Comparison of ENCODE assay signal across 9 cellular contexts in the genomic region with DNA sequence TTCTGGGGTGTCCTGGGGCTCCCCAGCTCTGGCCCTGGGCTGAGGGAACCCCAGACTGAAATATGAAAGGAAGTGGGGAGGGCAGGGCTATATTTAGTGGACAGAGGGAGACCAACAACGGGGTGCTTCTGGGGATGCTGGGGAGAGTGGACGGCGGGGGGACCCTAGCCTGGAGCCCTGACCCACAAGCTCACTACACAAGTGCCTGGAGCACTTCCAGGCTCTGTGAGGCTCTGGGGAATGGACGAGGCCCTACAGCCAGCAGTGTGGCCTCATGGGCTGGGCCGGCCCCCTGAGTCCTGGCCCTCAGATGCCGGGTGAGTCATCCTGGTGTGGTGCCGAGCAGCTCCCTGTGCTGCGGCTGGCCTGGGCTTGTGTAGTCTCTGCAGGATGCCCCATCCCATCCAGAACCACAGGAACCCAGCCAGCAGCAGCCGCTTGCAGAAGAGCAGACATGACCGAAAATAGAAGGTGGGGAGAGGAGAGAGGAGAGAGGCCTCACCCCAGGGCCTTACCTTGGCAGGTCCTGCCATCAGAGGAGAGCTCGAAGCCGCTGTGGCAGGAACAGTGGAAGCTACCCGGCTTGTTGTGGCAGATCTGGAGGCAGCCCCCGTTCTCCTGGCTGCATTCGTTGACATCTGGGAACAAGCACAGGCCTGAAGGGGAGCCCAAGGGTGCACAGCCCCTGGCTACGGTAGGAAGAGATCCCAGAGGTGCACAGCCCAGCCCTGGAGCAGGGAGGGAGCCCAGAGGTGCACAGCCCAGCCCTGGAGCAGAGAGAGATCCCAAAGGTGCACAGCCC. TPM values are rescaled to one million over a fixed set of nuclear protein-coding genes. Genes with fewer than 3 reads are reported as not detected.
DNase-seq lines count a peak whose midpoint lies in the region; ATAC-seq and FAIRE-seq lines count a peak whose summit lies in the region.
"Had no signal": no experiment of that assay in that cellular context is flagged by ENCODE, and none has a peak within 500 bp of the region (broad histone marks: within the 10 kb centered on the region; RNA-seq: fewer than 3 reads in every experiment).

No MANE protein-coding gene starts in this region.

- no peak overlapping the region for H3K4me3 Mint-ChIP-seq in activated CD4-positive, alpha-beta T cell treated with anti-CD3 and anti-CD28 coated beads for 36 hours
- H3K4me3 Mint-ChIP-seq: activated naive CD8-positive, alpha-beta T cell had no signal

- no peak for DNase-seq in activated CD4-positive, alpha-beta T cell treated with anti-CD3 and anti-CD28 coated beads for 36 hours
- no peak for DNase-seq in activated CD4-positive, alpha-beta T cell treated with anti-CD3 and anti-CD28 coated beads for 48 hours
- peak; percentile 91 for DNase-seq in RCC 7860 (ENCODE audit: low spot score)
- DNase-seq in epithelial cell of prostate (ENCODE audit: low read depth, low spot score), result peak; percentile 87
- DNase-seq in midbrain (lab: John Stamatoyannopoulos, UW), result peak; percentile 77
- peak; percentile 95 for DNase-seq in ureter (ENCODE audit: low spot score)
- DNase-seq in activated CD4-positive, CD25-positive, alpha-beta regulatory T cell treated with anti-CD3 and anti-CD28 coated beads, Interleukin-2, amount 50 U/mL, for 72 hours, result no peak

- peak overlapping the region; percentile 99 for H3K27ac ChIP-seq in epithelial cell of prostate

- FAIRE-seq in RCC 7860 (lab: Jason Lieb, UNC), result peak; percentile 83

- intact Hi-C loops in activated CD4-positive, alpha-beta T cell treated with anti-CD3 and anti-CD28 coated beads for 36 hours (cut with DNase I, micrococcal nuclease), result no loop called here

- H3K4me1 Mint-ChIP-seq in activated CD4-positive, alpha-beta T cell treated with anti-CD3 and anti-CD28 coated beads for 36 hours, result peaks cover 8% of the 10 kb centered on the region

- H3K36me3 Mint-ChIP-seq in activated CD4-positive, alpha-beta T cell treated with anti-CD3 and anti-CD28 coated beads for 36 hours (ENCODE audit: low read depth), result peaks cover 2% of the 10 kb centered on the region
- H3K36me3 Mint-ChIP-seq: activated naive CD8-positive, alpha-beta T cell had no signal

- H3K27me3 Mint-ChIP-seq in activated CD4-positive, alpha-beta T cell treated with anti-CD3 and anti-CD28 coated beads for 36 hours, result no peaks in the 10 kb centered on the region
- H3K27me3 Mint-ChIP-seq: activated naive CD8-positive, alpha-beta T cell had no signal

- no peaks in the 10 kb centered on the region for H3K9me3 Mint-ChIP-seq in activated CD4-positive, alpha-beta T cell treated with anti-CD3 and anti-CD28 coated beads for 36 hours (ENCODE audit: low read depth)

- ATAC-seq in activated CD4-positive, alpha-beta T cell treated with anti-CD3 and anti-CD28 coated beads for 36 hours, result peak; percentile 13
- ATAC-seq in HG03097 (IDR thresholded peaks at IDR 0.05; ENCODE audit: low FRiP score, unreplicated experiment), result no peak

- POLR2A ChIA-PET in activated CD4-positive, alpha-beta T cell treated with anti-CD3 and anti-CD28 coated beads for 36 hours (lab: Charles Lee), result no interaction called here

- peak overlapping the region; percentile 22 for H3K27ac Mint-ChIP-seq in activated CD4-positive, alpha-beta T cell treated with anti-CD3 and anti-CD28 coated beads for 36 hours
- H3K27ac Mint-ChIP-seq: activated naive CD8-positive, alpha-beta T cell had no signal

- CTCF ChIA-PET in activated CD4-positive, alpha-beta T cell treated with anti-CD3 and anti-CD28 coated beads for 36 hours (lab: Charles Lee), result no interaction called here

RNA-seq across cellular contexts. Expression of a gene that starts 26.1 kb away (rescaled TPM):
- total RNA-seq in activated CD4-positive, alpha-beta T cell treated with anti-CD3 and anti-CD28 coated beads for 36 hours, result under 1 TPM; 0.54 to 0.73 TPM
- 68.1 TPM for total RNA-seq in ureter

Comparison
In these comparisons a context has a peak if more than half of its experiments do, and no peak if none do; other contexts are left out.
1. DNase-seq: peak in RCC 7860 (single experiment), epithelial cell of prostate (single experiment), midbrain (single experiment) and ureter (single experiment); none in activated CD4-positive, alpha-beta T cell treated with anti-CD3 and anti-CD28 coated beads for 36 hours (single experiment), activated CD4-positive, alpha-beta T cell treated with anti-CD3 and anti-CD28 coated beads for 48 hours (single experiment) and activated CD4-positive, CD25-positive, alpha-beta regulatory T cell treated with anti-CD3 and anti-CD28 coated beads, Interleukin-2, amount 50 U/mL, for 72 hours (single experiment).
2. RNA of a gene that starts 26.1 kb away (total RNA-seq): 68.1 TPM in ureter (single experiment); 0.54 to 0.73 TPM in activated CD4-positive, alpha-beta T cell treated with anti-CD3 and anti-CD28 coated beads for 36 hours; every median in the first group is over 10 times any median in the second.